In the genomic region with DNA sequence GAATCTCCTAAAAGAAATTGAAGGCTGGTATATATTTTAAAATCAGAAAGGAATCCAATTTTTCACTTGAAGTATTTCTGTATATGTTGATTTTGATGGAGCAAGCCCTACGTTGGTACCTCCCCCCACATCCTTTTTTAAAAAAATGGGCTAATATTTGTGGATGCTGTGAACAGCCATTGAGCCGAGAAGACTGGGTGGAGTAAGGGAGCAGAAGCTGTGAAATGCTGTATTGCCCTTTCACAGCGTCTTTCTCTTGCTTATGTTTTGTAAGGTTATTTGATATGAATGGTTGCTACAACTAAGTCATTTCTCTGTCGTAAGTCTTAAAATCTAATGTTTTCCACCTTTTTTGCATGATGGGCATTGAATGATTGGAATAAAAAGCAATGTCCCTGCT, we compare ENCODE assay signal across 8 cellular contexts. TPM values are rescaled to one million over a fixed set of nuclear protein-coding genes. Genes with fewer than 3 reads are reported as not detected.
A peak's percentile ranks its signal among the peaks of the same experiment; 100 is the strongest.
DNase-seq lines count a peak whose midpoint lies in the region; ATAC-seq and TF ChIP-seq lines count a peak whose summit lies in the region.

No MANE protein-coding gene starts in this region.

- peak overlapping the region; percentile 99 for H3K4me3 Mint-ChIP-seq in CD4-positive, alpha-beta T cell
- H3K4me3 Mint-ChIP-seq in nephron: peak overlapping the region; percentile 91 to 95 (median 93)

- TF ChIP-seq CTCF in CD4-positive, alpha-beta T cell (IDR thresholded peaks at IDR 0.05): no peak
- TF ChIP-seq CTCF in MM.1S (IDR thresholded peaks at IDR 0.05; ENCODE audit: low read length) (no peak), colonic mucosa (IDR thresholded peaks at IDR 0.05) (no peak), nephron (IDR thresholded peaks at IDR 0.05; ENCODE audit: unreplicated experiment in 3 of 3) (no peak)

- H3K9ac ChIP-seq in MM.1S (ENCODE audit: low read length): peak overlapping the region; percentile 92; the same call in 1 of the 2 replicates
- H3K9ac ChIP-seq in colonic mucosa (ENCODE audit: low read depth in 2 of 2, low read length in 2 of 2): no peak overlapping the region

- CTCF ChIA-PET in CD4-positive, alpha-beta T cell (lab: Charles Lee): no interaction called here

- peaks cover 12% of the 10 kb centered on the region; the same call in 1 of the 2 replicates for H3K4me1 ChIP-seq in MM.1S (ENCODE audit: low read length)
- peaks cover 13% of the 10 kb centered on the region for H3K4me1 ChIP-seq in colonic mucosa

- H3K27me3 Mint-ChIP-seq in CD4-positive, alpha-beta T cell: no peaks in the 10 kb centered on the region
- H3K27me3 Mint-ChIP-seq in nephron (ENCODE audit: low read depth): no peaks in the 10 kb centered on the region

- POLR2A ChIA-PET in CD4-positive, alpha-beta T cell (lab: Charles Lee): interaction anchor here (2.9 to 4.1 kb wide), 2 partner anchors 13 to 84 kb away, joined by 9 to 46 read pairs; partner anchors contain the start of gene METTL16

- H3K9me2 ChIP-seq in MM.1S (replicated peaks; ENCODE audit: insufficient read depth, low read length): no peaks in the 10 kb centered on the region

- intact Hi-C loops in CD4-positive, alpha-beta T cell (cut with DNase I, micrococcal nuclease): loop anchor here (2.0 to 10.0 kb wide), 5 partner anchors 42 to 239 kb away; no protein-coding TSS in a partner anchor
- intact Hi-C loops in colonic mucosa (cut with DNase I): no loop called here

- H3K4me3 ChIP-seq in MM.1S (ENCODE audit: low read length): peak overlapping the region; percentile 86
- H3K4me3 ChIP-seq in colonic mucosa: peak overlapping the region; percentile 93

- no peak for ATAC-seq in CD4-positive, alpha-beta T cell (ENCODE audit: poor library complexity)
- ATAC-seq in GM18868 (IDR thresholded peaks at IDR 0.05; ENCODE audit: unreplicated experiment): no peak

- H3K9me3 Mint-ChIP-seq in CD4-positive, alpha-beta T cell: no peaks in the 10 kb centered on the region
- no peaks in the 10 kb centered on the region for H3K9me3 Mint-ChIP-seq in nephron

- no peaks in the 10 kb centered on the region for H3K27me3 ChIP-seq in CD4-positive, alpha-beta T cell (ENCODE audit: control insufficient read depth, insufficient read depth, low read length)
- H3K27me3 ChIP-seq in MM.1S (replicated peaks; ENCODE audit: insufficient read depth, low read length): no peaks in the 10 kb centered on the region
- no peaks in the 10 kb centered on the region for H3K27me3 ChIP-seq in colonic mucosa

- H2AFZ ChIP-seq in MM.1S (ENCODE audit: low read length): no peak overlapping the region

- peak overlapping the region; percentile 87 for H3K27ac Mint-ChIP-seq in CD4-positive, alpha-beta T cell
- peak overlapping the region; percentile 43 to 92 (median 76) for H3K27ac Mint-ChIP-seq in nephron

- peaks cover 26% of the 10 kb centered on the region for H3K36me3 Mint-ChIP-seq in CD4-positive, alpha-beta T cell (ENCODE audit: low read depth)
- peaks cover 4% of the 10 kb centered on the region for H3K36me3 Mint-ChIP-seq in nephron (ENCODE audit: low read depth)

- no peaks in the 10 kb centered on the region for H3K9me3 ChIP-seq in CD4-positive, alpha-beta T cell (ENCODE audit: control insufficient read depth, low read length)
- H3K9me3 ChIP-seq in MM.1S (replicated peaks; ENCODE audit: insufficient read depth, low read length) (no peaks in the 10 kb centered on the region), colonic mucosa (no peaks in the 10 kb centered on the region)

- peaks cover 50% of the 10 kb centered on the region for H4K20me1 ChIP-seq in MM.1S (ENCODE audit: insufficient read depth, low read length)

- peaks cover 70% of the 10 kb centered on the region for H3K79me2 ChIP-seq in MM.1S (ENCODE audit: low read length)

- no peak overlapping the region for H3K27ac ChIP-seq in CD4-positive, alpha-beta T cell (ENCODE audit: low read depth, low read length)
- H3K27ac ChIP-seq in MM.1S (ENCODE audit: low read length): no peak overlapping the region
- H3K27ac ChIP-seq in colonic mucosa: no peak overlapping the region

- peak overlapping the region; percentile 88 for H3K4me2 ChIP-seq in MM.1S (ENCODE audit: low read depth, low read length)

- H3K36me3 ChIP-seq in MM.1S (replicated peaks; ENCODE audit: insufficient read depth, low read length) (no peaks in the 10 kb centered on the region), colonic mucosa (no peaks in the 10 kb centered on the region)

- H3K4me1 Mint-ChIP-seq in CD4-positive, alpha-beta T cell (ENCODE audit: low read depth): peaks cover 56% of the 10 kb centered on the region
- H3K4me1 Mint-ChIP-seq in nephron: peaks cover 33% of the 10 kb centered on the region

- no peak for DNase-seq in CD4-positive, alpha-beta T cell
- DNase-seq in MM.1S: no peak
- DNase-seq in colonic mucosa: no peak
- DNase-seq in NCI-H2196 treated with DMSO at 0.1 percent for 48 hours (lab: John Stamatoyannopoulos, UW; ENCODE audit: unreplicated experiment): no peak
- DNase-seq in foreskin melanocyte: no peak
- no peak for DNase-seq in NCI-H187 treated with DMSO at 0.1 percent for 48 hours (lab: John Stamatoyannopoulos, UW)

- H3F3A ChIP-seq in MM.1S (ENCODE audit: insufficient read depth, low read length): no peaks in the 10 kb centered on the region

RNA-seq across cellular contexts. Expression of gene PAFAH1B1, which starts 2.3 kb away (rescaled TPM):
- total RNA-seq in CD4-positive, alpha-beta T cell: 100 to 1,000 TPM; 120 to 123 TPM
- 100 to 1,000 TPM; 102 to 155 TPM for total RNA-seq in colonic mucosa
